Comparison of ENCODE assay signal across 11 cellular contexts in the genomic region with DNA sequence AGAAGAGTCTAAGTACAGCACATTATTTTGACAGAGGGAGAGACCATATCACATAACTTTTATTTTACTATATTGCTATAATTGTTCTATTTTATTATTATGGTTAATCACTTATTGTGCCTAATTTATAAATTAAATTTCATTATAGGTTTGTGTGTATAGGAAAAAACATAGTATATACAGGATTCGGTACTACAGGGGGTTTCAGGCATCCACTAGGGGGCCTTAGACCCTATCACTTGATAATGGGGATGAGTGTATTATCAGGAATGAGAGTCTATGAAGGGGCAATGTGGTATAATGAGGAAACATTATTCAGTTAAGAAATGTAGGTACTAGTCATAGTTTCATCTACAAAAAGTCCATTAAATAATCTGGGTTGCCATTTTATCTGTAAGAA.
DNase-seq lines count a peak whose midpoint lies in the region; ATAC-seq and TF ChIP-seq lines count a peak whose summit lies in the region.
"Had no signal": no experiment of that assay in that cellular context is flagged by ENCODE, and none has a peak within 500 bp of the region (broad histone marks: within the 10 kb centered on the region; RNA-seq: fewer than 3 reads in every experiment).

No MANE protein-coding gene starts in this region.

- H2BK12ac ChIP-seq in neuronal stem cell (ENCODE audit: low read length) = no peak overlapping the region

- no peaks in the 10 kb centered on the region for H3K9me3 ChIP-seq in neuronal stem cell (replicated peaks in 1 of 2; ENCODE audit: control insufficient read depth in 2 of 2, insufficient read depth in 1 of 2, low read depth in 1 of 2, low read length in 2 of 2)
- H3K9me3 ChIP-seq: gastrocnemius medialis had no signal

- H2AFZ ChIP-seq in neuronal stem cell (ENCODE audit: low read length) = no peak overlapping the region
- H2AFZ ChIP-seq: parathyroid adenoma had no signal

- no peak overlapping the region for H2BK120ac ChIP-seq in neuronal stem cell (ENCODE audit: low read depth, low read length)

- no peak overlapping the region for H3K18ac ChIP-seq in neuronal stem cell (ENCODE audit: low read length)

- no peak overlapping the region for H3K14ac ChIP-seq in neuronal stem cell (ENCODE audit: low read length)

- no peak overlapping the region for H3K23ac ChIP-seq in neuronal stem cell (ENCODE audit: low read depth, low read length, poor library complexity)

- H3K4me3 ChIP-seq in epithelial cell of proximal tubule (ENCODE audit: low read depth, low read length) = no peak overlapping the region
- H3K4me3 ChIP-seq in neuronal stem cell (ENCODE audit: low read length in 2 of 2) = no peak overlapping the region
- H3K4me3 ChIP-seq: gastrocnemius medialis had no signal

- no peak overlapping the region for H4K8ac ChIP-seq in neuronal stem cell (ENCODE audit: low read depth, low read length)

- WGBS in neuronal stem cell (ENCODE audit: extremely low coverage in 2 of 2, insufficient read length in 2 of 2, insufficient replicate concordance in 1 of 2), 2 donors = no CpG with 5 or more reads among the region's 1 CpG

- no peak overlapping the region for H3K27ac ChIP-seq in neuronal stem cell (replicated peaks; ENCODE audit: low read length)
- H3K27ac ChIP-seq: gastrocnemius medialis, parathyroid adenoma had no signal

- no peak overlapping the region for H4K91ac ChIP-seq in neuronal stem cell (ENCODE audit: low read depth, low read length, poor library complexity)

- no peaks in the 10 kb centered on the region for H3K27me3 ChIP-seq in neuronal stem cell (ENCODE audit: control insufficient read depth in 3 of 3, insufficient read depth in 3 of 3, low read depth in 1 of 3, low read length in 3 of 3)
- H3K27me3 ChIP-seq: gastrocnemius medialis had no signal

- no peak overlapping the region for H2BK5ac ChIP-seq in neuronal stem cell (ENCODE audit: low read length)

- H3K36me3 ChIP-seq in neuronal stem cell (replicated peaks in 1 of 2; ENCODE audit: control insufficient read depth in 2 of 2, insufficient read depth in 2 of 2, low read length in 2 of 2) = peaks cover 0 to 1% of the 10 kb centered on the region in 2 donors
- H3K36me3 ChIP-seq: gastrocnemius medialis had no signal

- H2BK15ac ChIP-seq in neuronal stem cell (ENCODE audit: low read length) = no peak overlapping the region

- peak; percentile 70 for ATAC-seq in GM19438 (IDR thresholded peaks at IDR 0.05; ENCODE audit: low read depth, unreplicated experiment)
- ATAC-seq: gastrocnemius medialis had no signal

- DNase-seq in AG09319 (ENCODE audit: extremely low read depth, low read depth) (no peak), NCI-H526 treated with DMSO at 0.1 percent for 48 hours (lab: John Stamatoyannopoulos, UW) (peak; percentile 8), epithelial cell of proximal tubule (ENCODE audit: low read depth) (no peak), epidermal melanocyte (ENCODE audit: insufficient read length, low spot score) (no peak), neuronal stem cell (ENCODE audit: low spot score) (no peak), SKM-1 (lab: John Stamatoyannopoulos, UW; ENCODE audit: unreplicated experiment) (no peak), NCI-H2029 (lab: John Stamatoyannopoulos, UW) (no peak)
- DNase-seq: CD4-positive, alpha-beta memory T cell; gastrocnemius medialis had no signal

- H3K4me2 ChIP-seq in neuronal stem cell (ENCODE audit: insufficient read depth, low read length, poor library complexity, severe bottlenecking) = no peak overlapping the region

- no peaks in the 10 kb centered on the region for H3K4me1 ChIP-seq in neuronal stem cell (ENCODE audit: control insufficient read depth in 2 of 2, insufficient read depth in 1 of 2, low read depth in 1 of 2, low read length in 2 of 2)
- H3K4me1 ChIP-seq: gastrocnemius medialis, parathyroid adenoma had no signal

- H3K9ac ChIP-seq in neuronal stem cell (ENCODE audit: low read depth, low read length, poor library complexity) = no peak overlapping the region
- H3K9ac ChIP-seq: parathyroid adenoma had no signal

- H3K79me1 ChIP-seq in neuronal stem cell (ENCODE audit: low read depth, low read length) = no peaks in the 10 kb centered on the region

- no peak overlapping the region for H2AK5ac ChIP-seq in neuronal stem cell (ENCODE audit: low read depth, low read length)

- H3K4ac ChIP-seq in neuronal stem cell (ENCODE audit: low read length) = no peak overlapping the region

- TF ChIP-seq CTCF in AG09319 (IDR thresholded peaks at IDR 0.05; ENCODE audit: low read depth, low read length) = peak; percentile 5
- TF ChIP-seq CTCF in epithelial cell of proximal tubule (conservative IDR thresholded peaks at IDR 0.05; ENCODE audit: low read depth, low read length) = peak; percentile 72
